27 cellular contexts compared by ENCODE assay signal in the genomic region with DNA sequence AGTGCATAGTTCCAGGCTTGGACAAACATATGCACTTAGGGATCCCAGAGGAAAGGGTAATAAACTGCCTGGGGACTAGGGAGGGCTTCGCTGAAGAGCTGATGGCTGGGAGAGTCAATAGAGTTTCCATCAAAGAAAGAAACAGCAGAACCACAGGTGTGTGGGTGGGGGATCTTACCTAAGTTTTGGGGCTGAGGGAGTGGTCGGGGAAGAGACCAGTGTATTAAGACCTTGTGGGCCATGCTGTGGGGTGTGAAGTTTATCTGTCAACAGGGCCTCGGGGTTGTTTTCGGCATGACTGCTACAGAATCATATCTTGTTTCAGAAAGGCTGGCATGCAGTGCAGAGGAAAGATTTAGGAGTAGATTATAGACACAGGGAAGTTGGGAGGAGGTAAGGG. TPM values are rescaled to one million over a fixed set of nuclear protein-coding genes. Genes with fewer than 3 reads are reported as not detected.
"Had no signal": no experiment of that assay in that cellular context is flagged by ENCODE, and none has a peak within 500 bp of the region (broad histone marks: within the 10 kb centered on the region; RNA-seq: fewer than 3 reads in every experiment).

No MANE protein-coding gene starts in this region.

- H3K9me3 ChIP-seq: heart right ventricle, left ventricle myocardium inferior, mucosa of descending colon, neutrophil, ovary, prostate gland, testis, transverse colon had no signal

- H3K4me3 ChIP-seq: coronary artery, heart right ventricle, left ventricle myocardium inferior, lung, mucosa of descending colon, ovary, prostate gland, skin epidermis, testis, transverse colon had no signal

- DNase-seq: activated B cell treated with CpG ODN at 0.5 μM for 24 hours; activated CD8-positive, alpha-beta memory T cell treated with anti-CD3 and anti-CD28 coated beads, Interleukin-2, amount 50 U/mL, for 48 hours; activated gamma-delta T cell treated with Interleukin-2 at 50 U/mL for 16 hours; activated naive CD4-positive, alpha-beta T cell treated with anti-CD3 and anti-CD28 coated beads, Interleukin-2, amount 50 U/mL, for 16 hours; activated T-cell treated with anti-CD3 and anti-CD28 coated beads, Interleukin-2, amount 50 U/mL, for 24 hours; cerebellar nuclear complex; foreskin fibroblast; heart right ventricle; kidney glomerular epithelial cell; left ventricle myocardium inferior; mesendoderm; mucosa of descending colon; ovary; stimulated activated CD4-positive, alpha-beta T cell treated with anti-CD3 and anti-CD28 coated beads, Interleukin-1b, Interleukin-23, amount 100 ng/mL, for 48 hours; stimulated activated naive CD4-positive, alpha-beta T cell; T-helper 1 cell; testis; transverse colon had no signal

- ATAC-seq: esophagus mucosa; heart right ventricle; mucosa of descending colon; natural killer cell treated with Interleukin-12 subunit alpha and Interleukin-12 subunit beta and Interleukin-15 and Interleukin-18, amount 100 ng/mL, for 72 hours had no signal

- H3K4me3 Mint-ChIP-seq: activated B cell treated with CpG ODN at 0.5 μM for 24 hours; activated T-cell treated with anti-CD3 and anti-CD28 coated beads, Interleukin-2, amount 50 U/mL, for 24 hours; natural killer cell treated with Interleukin-12 subunit alpha and Interleukin-12 subunit beta and Interleukin-15 and Interleukin-18, amount 100 ng/mL, for 72 hours; T-helper 2 cell treated with Interferon-gamma antibody and Interleukin-4, amounts not matched to agents 5 μg/mL and 100 μg/mL, for 36 hours had no signal

- H3K27me3 ChIP-seq: heart right ventricle, neutrophil, ovary, testis, transverse colon had no signal

- H3K9me3 Mint-ChIP-seq: activated B cell treated with CpG ODN at 0.5 μM for 24 hours; activated T-cell treated with anti-CD3 and anti-CD28 coated beads, Interleukin-2, amount 50 U/mL, for 24 hours; natural killer cell treated with Interleukin-12 subunit alpha and Interleukin-12 subunit beta and Interleukin-15 and Interleukin-18, amount 100 ng/mL, for 72 hours; T-helper 2 cell treated with Interferon-gamma antibody and Interleukin-4, amounts not matched to agents 5 μg/mL and 100 μg/mL, for 36 hours had no signal

- H3K36me3 ChIP-seq: left ventricle myocardium inferior, neutrophil, ovary, prostate gland, transverse colon had no signal

- H3K27ac ChIP-seq: coronary artery, heart right ventricle, left ventricle myocardium inferior, neutrophil, ovary, prostate gland, skin epidermis, testis, transverse colon had no signal

- H3K27me3 Mint-ChIP-seq: activated T-cell treated with anti-CD3 and anti-CD28 coated beads, Interleukin-2, amount 50 U/mL, for 24 hours had no signal

- H3K27ac Mint-ChIP-seq: activated B cell treated with CpG ODN at 0.5 μM for 24 hours; activated T-cell treated with anti-CD3 and anti-CD28 coated beads, Interleukin-2, amount 50 U/mL, for 24 hours; natural killer cell treated with Interleukin-12 subunit alpha and Interleukin-12 subunit beta and Interleukin-15 and Interleukin-18, amount 100 ng/mL, for 72 hours; T-helper 2 cell treated with Interferon-gamma antibody and Interleukin-4, amounts not matched to agents 5 μg/mL and 100 μg/mL, for 36 hours had no signal

- H3K4me1 Mint-ChIP-seq: activated B cell treated with CpG ODN at 0.5 μM for 24 hours had no signal

- H3K4me1 ChIP-seq: prostate gland, testis had no signal

- H3K36me3 Mint-ChIP-seq: natural killer cell treated with Interleukin-12 subunit alpha and Interleukin-12 subunit beta and Interleukin-15 and Interleukin-18, amount 100 ng/mL, for 72 hours had no signal

RNA-seq across cellular contexts. Expression of a gene that starts 31.2 kb away (rescaled TPM):
- total RNA-seq: activated B cell treated with CpG ODN at 0.5 μM for 24 hours; esophagus mucosa; glomerular endothelial cell; heart right ventricle; left ventricle myocardium inferior; natural killer cell treated with Interleukin-12 subunit alpha and Interleukin-12 subunit beta and Interleukin-15 and Interleukin-18, amount 100 ng/mL, for 72 hours had no signal
